ENCODE assay signal across 8 cellular contexts in genomic region chr14:100662850-100663527, GRCh38.
DNase-seq lines count a peak whose midpoint lies in the region; ATAC-seq and TF ChIP-seq lines count a peak whose summit lies in the region.

No MANE protein-coding gene starts in this region.

- H3K4me1 ChIP-seq in esophagus muscularis mucosa (peaks cover 0 to 34% (median 16%) of the 10 kb centered on the region in 4 donors), thoracic aorta (ENCODE audit: control insufficient read depth in 1 of 2, low read depth in 2 of 2) (no peaks in the 10 kb centered on the region)

- no peaks in the 10 kb centered on the region for H3K9me3 ChIP-seq in esophagus muscularis mucosa
- H3K9me3 ChIP-seq in thoracic aorta: no peaks in the 10 kb centered on the region

- TF ChIP-seq CTCF in esophagus muscularis mucosa (IDR thresholded peaks at IDR 0.05): peak; percentile 76 to 93 (median 77)
- TF ChIP-seq CTCF in natural killer cell (IDR thresholded peaks at IDR 0.05): peak; percentile 98
- TF ChIP-seq CTCF in thoracic aorta (IDR thresholded peaks at IDR 0.05): peak; percentile 75

- peaks cover 0 to 17% of the 10 kb centered on the region in 2 donors for H3K27me3 Mint-ChIP-seq in natural killer cell (ENCODE audit: low read depth in 2 of 2)

- peak; percentile 63 to 76 (median 69) for ATAC-seq in natural killer cell
- no peak for ATAC-seq in thoracic aorta (ENCODE audit: insufficient number of reproducible peaks, low FRiP score, low read depth)
- ATAC-seq in HG03565 (IDR thresholded peaks at IDR 0.05; ENCODE audit: unreplicated experiment): no peak

- no peaks in the 10 kb centered on the region for H3K9me3 Mint-ChIP-seq in natural killer cell

- no peak for TF ChIP-seq EP300 in esophagus muscularis mucosa (IDR thresholded peaks at IDR 0.05)

- H3K27me3 ChIP-seq in esophagus muscularis mucosa: peaks cover 0 to 44% (median 2%) of the 10 kb centered on the region in 4 donors
- no peaks in the 10 kb centered on the region for H3K27me3 ChIP-seq in thoracic aorta (replicated peaks; ENCODE audit: insufficient read depth)

- WGBS in esophagus muscularis mucosa: 32% methylated on average over 15 of the region's 15 CpGs

- H3K4me1 Mint-ChIP-seq in natural killer cell: peaks cover 0 to 9% of the 10 kb centered on the region in 2 donors

- no peak for TF ChIP-seq POLR2A in esophagus muscularis mucosa (IDR thresholded peaks at IDR 0.05; ENCODE audit: low read depth)

- intact Hi-C loops in esophagus muscularis mucosa (cut with DNase I): loop anchor here (5.0 kb wide), 1 partner anchor 964 kb away; no protein-coding TSS in a partner anchor
- intact Hi-C loops in natural killer cell (cut with micrococcal nuclease): no loop called here

- peak overlapping the region in 1 of 2 donors; percentile 52 for H3K27ac Mint-ChIP-seq in natural killer cell

- H3K36me3 ChIP-seq in esophagus muscularis mucosa (no peaks in the 10 kb centered on the region), thoracic aorta (no peaks in the 10 kb centered on the region)

- no peaks in the 10 kb centered on the region for H3K36me3 Mint-ChIP-seq in natural killer cell

- peak; percentile 84 for DNase-seq in AG20443 (ENCODE audit: low spot score)
- DNase-seq in GM19238 (ENCODE audit: insufficient read length, low spot score): peak; percentile 63
- peak; percentile 59 for DNase-seq in NCI-H774 (lab: John Stamatoyannopoulos, UW)
- DNase-seq in activated T-cell treated with anti-CD3 and anti-CD28 coated beads for 1 hour (ENCODE audit: low read depth): peak; percentile 63
- DNase-seq in esophagus muscularis mucosa (ENCODE audit: extremely low spot score): no peak
- peak; percentile 57 for DNase-seq in natural killer cell
- no peak for DNase-seq in thoracic aorta (ENCODE audit: low spot score)

- no peak overlapping the region for H3K27ac ChIP-seq in esophagus muscularis mucosa (replicated peaks in 1 of 4)
- no peak overlapping the region for H3K27ac ChIP-seq in thoracic aorta

- H3K4me3 ChIP-seq in esophagus muscularis mucosa (no peak overlapping the region), thoracic aorta (no peak overlapping the region)

- no peak overlapping the region for H3K4me3 Mint-ChIP-seq in natural killer cell

Comparison
In these comparisons a context has a peak if more than half of its experiments do, and no peak if none do; other contexts are left out.
1. DNase-seq: peak in AG20443 (single experiment), GM19238 (single experiment), NCI-H774 (single experiment), activated T-cell treated with anti-CD3 and anti-CD28 coated beads for 1 hour (single experiment) and natural killer cell (single experiment); none in esophagus muscularis mucosa (single experiment) and thoracic aorta (single experiment).
2. ATAC-seq: peak in natural killer cell (3 of 3); none in thoracic aorta (single experiment) and HG03565 (single experiment).
3. Peak in every context shown above with its lines, with median percentiles within 50 percentile points of each other: CTCF ChIP-seq.